In genomic region chr5:148224131-148224742, GRCh38 we compare ENCODE assay signal across 39 cellular contexts. TPM values are rescaled to one million over a fixed set of nuclear protein-coding genes. Genes with fewer than 3 reads are reported as not detected.
A peak's percentile ranks its signal among the peaks of the same experiment; 100 is the strongest.
DNase-seq lines count a peak whose midpoint lies in the region; ATAC-seq and TF ChIP-seq lines count a peak whose summit lies in the region.
"Had no signal": no experiment of that assay in that cellular context is flagged by ENCODE, and none has a peak within 500 bp of the region (broad histone marks: within the 10 kb centered on the region; RNA-seq: fewer than 3 reads in every experiment).

No MANE protein-coding gene starts in this region.

- no peak overlapping the region for H3K9ac ChIP-seq in mammary epithelial cell (ENCODE audit: insufficient read depth, low read length)
- H3K9ac ChIP-seq: KMS-11 had no signal

- no peaks in the 10 kb centered on the region for H3K4me1 ChIP-seq in HEK293 (ENCODE audit: control insufficient read depth, insufficient read depth, low read length)
- no peaks in the 10 kb centered on the region for H3K4me1 ChIP-seq in mammary epithelial cell (ENCODE audit: insufficient read depth, low read length)
- no peaks in the 10 kb centered on the region for H3K4me1 ChIP-seq in osteoblast (ENCODE audit: insufficient read depth, low read length)
- H3K4me1 ChIP-seq in left lung = no peaks in the 10 kb centered on the region
- H3K4me1 ChIP-seq: A549, colonic mucosa, heart right ventricle, SJCRH30 had no signal

- H3K4me2 ChIP-seq in mammary epithelial cell (ENCODE audit: insufficient read depth, low read depth, low read length) (peak overlapping the region; percentile 23), osteoblast (ENCODE audit: insufficient read depth, low read length) (no peak overlapping the region)
- H3K4me2 ChIP-seq: A549, KMS-11 had no signal

- H3K9me3 ChIP-seq in HEK293 (ENCODE audit: control insufficient read depth, insufficient read depth, low read depth, low read length) = no peaks in the 10 kb centered on the region
- no peaks in the 10 kb centered on the region for H3K9me3 ChIP-seq in mammary epithelial cell (replicated peaks; ENCODE audit: insufficient read depth, low read length)
- no peaks in the 10 kb centered on the region for H3K9me3 ChIP-seq in osteoblast (ENCODE audit: low read depth, low read length)
- no peaks in the 10 kb centered on the region for H3K9me3 ChIP-seq in left lung
- H3K9me3 ChIP-seq: A549, colonic mucosa, heart right ventricle, mucosa of descending colon, SJCRH30 had no signal

- H2AFZ ChIP-seq in mammary epithelial cell (ENCODE audit: low read depth, low read length) (peak overlapping the region; percentile 61), osteoblast (ENCODE audit: low read length) (no peak overlapping the region)

- 38% methylated on average over 2 of the region's 2 CpGs for WGBS in mammary epithelial cell (ENCODE audit: low coverage, missing lambda C conversion rate)

- H3K27me3 ChIP-seq in mammary epithelial cell (ENCODE audit: insufficient read depth, low read length) (peaks cover 2% of the 10 kb centered on the region), osteoblast (ENCODE audit: insufficient read depth, low read length) (no peaks in the 10 kb centered on the region), left lung (no peaks in the 10 kb centered on the region)
- H3K27me3 ChIP-seq: cardiac muscle cell, colonic mucosa, heart right ventricle, SJCRH30 had no signal

- H3K27ac ChIP-seq in HEK293 (ENCODE audit: extremely low read depth, low read depth, low read length) = no peak overlapping the region
- peak overlapping the region; percentile 19 for H3K27ac ChIP-seq in mammary epithelial cell (ENCODE audit: insufficient read depth, low read depth, low read length)
- H3K27ac ChIP-seq in osteoblast (ENCODE audit: low read depth, low read length) = peak overlapping the region; percentile 20
- no peak overlapping the region for H3K27ac ChIP-seq in left lung
- H3K27ac ChIP-seq: A549, cardiac muscle cell, colonic mucosa, heart right ventricle, HL-60, KMS-11, SJCRH30, WERI-Rb-1 had no signal

- CTCF ChIA-PET in HEK293 (lab: Yijun Ruan, JAX) (interaction anchor here (0.7 to 0.9 kb wide), 2 partner anchors 153 to 259 kb away, joined by 3 read pairs; no protein-coding TSS in a partner anchor), mammary epithelial cell (lab: Charles Lee; ENCODE audit: low non-redundant PET) (no interaction called here)

- POLR2A ChIA-PET in HEK293 (lab: Yijun Ruan, JAX) = no interaction called here

- H3K36me3 ChIP-seq in HEK293 (ENCODE audit: control insufficient read depth in 2 of 2, insufficient read depth in 1 of 2, low read length in 2 of 2) = no peaks in the 10 kb centered on the region
- no peaks in the 10 kb centered on the region for H3K36me3 ChIP-seq in mammary epithelial cell (ENCODE audit: insufficient read depth, low read length)
- no peaks in the 10 kb centered on the region for H3K36me3 ChIP-seq in osteoblast (ENCODE audit: insufficient read depth, low read length)
- no peaks in the 10 kb centered on the region for H3K36me3 ChIP-seq in left lung
- H3K36me3 ChIP-seq: cardiac muscle cell, colonic mucosa, heart right ventricle, SJCRH30, WERI-Rb-1 had no signal

- BruUV-seq in mammary epithelial cell (replicated peaks; lab: Mats Ljungman, UMichigan) = TSS peak; percentile 85

- in situ Hi-C loops in mammary epithelial cell (cut with MboI; ENCODE audit: low sequenced_read_pairs in 2 of 2) = no loop called here

- H3K4me3 ChIP-seq in AG09309 (ENCODE audit: control insufficient read depth, low read depth, low read length) (no peak overlapping the region), HEK293 (ENCODE audit: low read depth, low read length) (no peak overlapping the region), mammary epithelial cell (replicated peaks in 1 of 3; ENCODE audit: insufficient read depth in 1 of 3, low read depth in 2 of 3, low read length in 3 of 3) (no peak overlapping the region), osteoblast (ENCODE audit: insufficient read depth, low read length) (no peak overlapping the region), left lung (no peak overlapping the region)
- H3K4me3 ChIP-seq: A549, cardiac muscle cell, colonic mucosa, heart right ventricle, lung, mucosa of descending colon, SJCRH30 had no signal

- intact Hi-C loops in mammary epithelial cell (cut with micrococcal nuclease) (no loop called here), left lung (cut with DNase I) (no loop called here)

- DNase-seq in AG09309 (ENCODE audit: low read depth) = peak; percentile 96
- DNase-seq in mammary epithelial cell = peak; percentile 93
- DNase-seq in osteoblast (ENCODE audit: insufficient read length, low spot score, missing footprints) = peak; percentile 18
- DNase-seq in activated CD4-positive, alpha-beta T cell treated with anti-CD3 and anti-CD28 coated beads, Interleukin-2, amount 50 U/mL, for 1 hour = no peak
- DNase-seq in dermis blood vessel endothelial cell = no peak
- no peak for DNase-seq in left lung
- DNase-seq in hippocampal formation (lab: John Stamatoyannopoulos, UW) = no peak
- DNase-seq: activated CD4-positive, alpha-beta T cell treated with anti-CD3 and anti-CD28 coated beads for 48 hours; activated CD8-positive, alpha-beta memory T cell treated with anti-CD3 and anti-CD28 coated beads for 24 hours; activated gamma-delta T cell; activated naive CD8-positive, alpha-beta T cell treated with anti-CD3 and anti-CD28 coated beads, Interleukin-2, amount 10 ng/mL, durations not matched to agents 7 days and 5 days; aorta; CD8-positive, alpha-beta T cell; colonic mucosa; effector memory CD4-positive, alpha-beta T cell; H9; heart right ventricle; kidney glomerular epithelial cell; mucosa of descending colon; natural killer cell; NCI-H1417 treated with DMSO at 0.1 percent for 48 hours; NCI-H2029 treated with DMSO at 0.1 percent for 48 hours; NCI-H748 treated with DMSO at 0.1 percent for 48 hours; nucleus accumbens; SJCRH30; stimulated activated naive CD4-positive, alpha-beta T cell treated with Interleukin-2 at 50 U/mL for 16 hours; T-helper 9 cell; WERI-Rb-1 had no signal

- H4K20me1 ChIP-seq in mammary epithelial cell (ENCODE audit: insufficient read depth, low read length) = no peaks in the 10 kb centered on the region
- H4K20me1 ChIP-seq in osteoblast (ENCODE audit: insufficient read depth, low read length) = no peaks in the 10 kb centered on the region

- ATAC-seq in left lung = no peak
- ATAC-seq: A549; CD8-positive, alpha-beta T cell; heart right ventricle; mucosa of descending colon; natural killer cell had no signal

- TF ChIP-seq CTCF in AG09309 (IDR thresholded peaks at IDR 0.05; ENCODE audit: control insufficient read depth, insufficient read depth, low read depth, low read length, missing control alignments) = no peak
- TF ChIP-seq CTCF in HEK293 (tag by site-specific recombination; IDR thresholded peaks at IDR 0.05) = no peak
- no peak for TF ChIP-seq CTCF in mammary epithelial cell (conservative IDR thresholded peaks at IDR 0.05 in 1 of 2, IDR thresholded peaks at IDR 0.05 in 1 of 2; ENCODE audit: extremely low read depth in 1 of 2, insufficient read depth in 1 of 2, low read depth in 1 of 2, low read length in 2 of 2)
- no peak for TF ChIP-seq CTCF in osteoblast (IDR thresholded peaks at IDR 0.05; ENCODE audit: extremely low read depth, low read depth, low read length)
- TF ChIP-seq CTCF in left lung (IDR thresholded peaks at IDR 0.05) = no peak

- dilution Hi-C loops in mammary epithelial cell (cut with HindIII; ENCODE audit: low sequenced_read_pairs) = no loop called here

- H3K79me2 ChIP-seq in mammary epithelial cell (ENCODE audit: insufficient read depth, low read length) = no peaks in the 10 kb centered on the region
- H3K79me2 ChIP-seq in osteoblast (ENCODE audit: insufficient read depth, low read length) = no peaks in the 10 kb centered on the region

TF ChIP-seq in HEK293, 187 proteins besides CTCF, POLR2A, EP300 and RAD21:
- TF ChIP-seq ZBTB21 (tag by site-specific recombination; IDR thresholded peaks at IDR 0.05) = no peak
- peak; percentile 37; the same call in 1 of the 2 replicates for TF ChIP-seq HIC1 (tag by site-specific recombination; IDR thresholded peaks at IDR 0.05)

RNA-seq across cellular contexts. Expression of gene MARCOL, which starts 14.1 kb away (rescaled TPM):
- total RNA-seq in mammary epithelial cell (not detected), osteoblast (not detected in 2 replicates), dermis blood vessel endothelial cell (not detected in 2 replicates), left lung (not detected)
- not detected for polyA plus RNA-seq in mammary epithelial cell
- not detected for polyA minus RNA-seq in mammary epithelial cell
- total RNA-seq: activated naive CD8-positive, alpha-beta T cell treated with anti-CD3 and anti-CD28 coated beads, Interleukin-2, amount 10 ng/mL, durations not matched to agents 7 days and 5 days; aorta; cardiac muscle cell; CD8-positive, alpha-beta T cell; frontal cortex; H9; heart right ventricle; lung; natural killer cell; pulmonary artery endothelial cell; SJCRH30; temporal lobe; urinary bladder had no signal
- polyA plus RNA-seq: aorta, esophagus, heart right ventricle, lung, urinary bladder had no signal

RNA-seq across cellular contexts. Expression of gene SPINK6, which starts 21.4 kb away (rescaled TPM):
- total RNA-seq in mammary epithelial cell (10 to 100 TPM in 1 of 2 donors, 1 to 10 TPM in 1; 4.8 to 10.8 TPM), osteoblast (not detected in 2 replicates), dermis blood vessel endothelial cell (not detected in 2 replicates), left lung (under 1 TPM in 1 of 2 donors, not detected in 1; 0.42 TPM)
- polyA plus RNA-seq in mammary epithelial cell = 5.3 TPM
- not detected for polyA minus RNA-seq in mammary epithelial cell
- total RNA-seq: activated naive CD8-positive, alpha-beta T cell treated with anti-CD3 and anti-CD28 coated beads, Interleukin-2, amount 10 ng/mL, durations not matched to agents 7 days and 5 days; aorta; cardiac muscle cell; CD8-positive, alpha-beta T cell; frontal cortex; H9; heart right ventricle; lung; natural killer cell; pulmonary artery endothelial cell; SJCRH30; temporal lobe; urinary bladder had no signal
- polyA plus RNA-seq: aorta, cardiac muscle cell, heart right ventricle, urinary bladder had no signal

RNA-seq across cellular contexts. Expression of gene SPINK13, which starts 44.4 kb away (rescaled TPM):
- total RNA-seq in mammary epithelial cell (not detected), osteoblast (not detected in 2 replicates), dermis blood vessel endothelial cell (not detected in 2 replicates), left lung (not detected)
- not detected for polyA plus RNA-seq in mammary epithelial cell
- not detected for polyA minus RNA-seq in mammary epithelial cell
- total RNA-seq: activated naive CD8-positive, alpha-beta T cell treated with anti-CD3 and anti-CD28 coated beads, Interleukin-2, amount 10 ng/mL, durations not matched to agents 7 days and 5 days; aorta; cardiac muscle cell; CD8-positive, alpha-beta T cell; frontal cortex; H9; heart right ventricle; lung; mucosa of descending colon; natural killer cell; pulmonary artery endothelial cell; SJCRH30; temporal lobe; urinary bladder had no signal
- polyA plus RNA-seq: aorta, esophagus, lung, urinary bladder had no signal

RNA-seq across cellular contexts. Expression of gene SPINK14, which starts 55.9 kb away (rescaled TPM):
- total RNA-seq in mammary epithelial cell (not detected), osteoblast (not detected in 2 replicates), dermis blood vessel endothelial cell (not detected in 2 replicates), left lung (not detected)
- polyA plus RNA-seq in mammary epithelial cell = not detected
- polyA minus RNA-seq in mammary epithelial cell = not detected
- total RNA-seq: activated naive CD8-positive, alpha-beta T cell treated with anti-CD3 and anti-CD28 coated beads, Interleukin-2, amount 10 ng/mL, durations not matched to agents 7 days and 5 days; aorta; cardiac muscle cell; CD8-positive, alpha-beta T cell; colonic mucosa; frontal cortex; H9; heart right ventricle; lung; mucosa of descending colon; natural killer cell; pulmonary artery endothelial cell; SJCRH30; temporal lobe; urinary bladder had no signal
- polyA plus RNA-seq: A549, aorta, cardiac muscle cell, esophagus, heart right ventricle, lung, urinary bladder had no signal

Comparison
In these comparisons a context has a peak if more than half of its experiments do, and no peak if none do; other contexts are left out.
1. DNase-seq: peak in AG09309 (single experiment), mammary epithelial cell (single experiment) and osteoblast (single experiment); none in activated CD4-positive, alpha-beta T cell treated with anti-CD3 and anti-CD28 coated beads, Interleukin-2, amount 50 U/mL, for 1 hour (single experiment), dermis blood vessel endothelial cell (single experiment), left lung (0 of 2) and hippocampal formation (0 of 2).
2. H3K27ac ChIP-seq: peak in mammary epithelial cell (single experiment) and osteoblast (single experiment); none in HEK293 (single experiment) and left lung (0 of 2).